16 cellular contexts compared by ENCODE assay signal in genomic region chr5:98468188-98468869, GRCh38.
DNase-seq lines count a peak whose midpoint lies in the region; ATAC-seq, FAIRE-seq and TF ChIP-seq lines count a peak whose summit lies in the region.
"Had no signal": no experiment of that assay in that cellular context is flagged by ENCODE, and none has a peak within 500 bp of the region (broad histone marks: within the 10 kb centered on the region; RNA-seq: fewer than 3 reads in every experiment).

No MANE protein-coding gene starts in this region.

- TF ChIP-seq CTCF in fibroblast of mammary gland (conservative IDR thresholded peaks at IDR 0.05; ENCODE audit: control insufficient read depth, insufficient read depth, low read depth, low read length): no peak
- TF ChIP-seq CTCF in kidney (IDR thresholded peaks at IDR 0.05; ENCODE audit: borderline replicate concordance, extremely low read depth, insufficient read depth): no peak

- H3K9ac ChIP-seq in kidney (ENCODE audit: low read length in 2 of 2): no peak overlapping the region

- WGBS in small intestine, 3 donors: 66 to 75% (median 70%) methylated on average over 4 of the region's 4 CpGs

- DNase-seq in GM04504 (ENCODE audit: low read depth) (peak; percentile 76), fibroblast of mammary gland (ENCODE audit: low read depth) (peak; percentile 95), small intestine (no peak), sciatic nerve (ENCODE audit: low spot score) (no peak), kidney (no peak)
- DNase-seq in activated naive CD4-positive, alpha-beta T cell treated with anti-CD3 and anti-CD28 coated beads, Interleukin-2, amount 50 U/mL, for 72 hours (ENCODE audit: low spot score in 2 of 2): no peak
- DNase-seq: activated CD8-positive, alpha-beta memory T cell treated with anti-CD3 and anti-CD28 coated beads, Interleukin-2, amount 50 U/mL, for 48 hours; anterior cingulate cortex; DND-41; left colon; NCI-H2081; stimulated activated CD4-positive, alpha-beta T cell treated with anti-CD3 and anti-CD28 coated beads, Interleukin-2, amount 100 ng/mL, for 48 hours; stimulated activated naive CD4-positive, alpha-beta T cell treated with Interleukin-2 at 50 U/mL for 16 hours had no signal

- intact Hi-C loops in sciatic nerve (cut with DNase I): no loop called here
- intact Hi-C loops in kidney (cut with DNase I): no loop called here

- H3K9me3 Mint-ChIP-seq in activated naive CD4-positive, alpha-beta T cell treated with anti-CD3 and anti-CD28 coated beads, Interleukin-2, amount 50 U/mL, for 72 hours: no peaks in the 10 kb centered on the region

- FAIRE-seq in small intestine (lab: Jason Lieb, UNC) (peak; percentile 53), kidney (lab: Jason Lieb, UNC) (no peak)
- FAIRE-seq: GM18507 had no signal

- no peak overlapping the region for H3K4me3 ChIP-seq in fibroblast of mammary gland (ENCODE audit: control insufficient read depth, low read depth, low read length)
- no peak overlapping the region for H3K4me3 ChIP-seq in small intestine (ENCODE audit: low read depth in 1 of 2, low read length in 2 of 2)
- H3K4me3 ChIP-seq in kidney (ENCODE audit: low read length in 2 of 2): no peak overlapping the region

- peak; percentile 93 for ATAC-seq in SK-N-SH treated with all-trans-retinoic acid at 6 μM for 48 hours
- no peak for ATAC-seq in HG02642 (IDR thresholded peaks at IDR 0.05; ENCODE audit: poor library complexity, unreplicated experiment)
- no peak for ATAC-seq in sciatic nerve
- ATAC-seq in activated naive CD4-positive, alpha-beta T cell treated with anti-CD3 and anti-CD28 coated beads, Interleukin-2, amount 50 U/mL, for 72 hours: no peak
- ATAC-seq: left colon had no signal

- no peaks in the 10 kb centered on the region for H3K27me3 ChIP-seq in small intestine (ENCODE audit: control insufficient read depth in 2 of 2, insufficient read depth in 2 of 2, low read length in 2 of 2)

- no peaks in the 10 kb centered on the region for H3K4me1 ChIP-seq in small intestine (ENCODE audit: control insufficient read depth in 2 of 2, insufficient read depth in 1 of 2, low read depth in 1 of 2, low read length in 1 of 2)
- no peaks in the 10 kb centered on the region for H3K4me1 ChIP-seq in kidney (ENCODE audit: control insufficient read depth in 1 of 2, insufficient read depth in 1 of 2, low read depth in 1 of 2, low read length in 2 of 2)

- H3K36me3 Mint-ChIP-seq in activated naive CD4-positive, alpha-beta T cell treated with anti-CD3 and anti-CD28 coated beads, Interleukin-2, amount 50 U/mL, for 72 hours: no peaks in the 10 kb centered on the region

- H3K9me3 ChIP-seq in small intestine (ENCODE audit: control insufficient read depth, low read depth) (no peaks in the 10 kb centered on the region), kidney (ENCODE audit: control insufficient read depth in 1 of 2, low read length in 2 of 2) (no peaks in the 10 kb centered on the region)

- H3K36me3 ChIP-seq in small intestine (ENCODE audit: control insufficient read depth in 2 of 2, insufficient read depth in 2 of 2, low read length in 2 of 2) (no peaks in the 10 kb centered on the region), kidney (ENCODE audit: control insufficient read depth in 1 of 2, insufficient read depth in 2 of 2, low read length in 2 of 2) (no peaks in the 10 kb centered on the region)

- no peak overlapping the region for H3K27ac ChIP-seq in small intestine (ENCODE audit: low read depth in 1 of 2, low read length in 1 of 2)
- no peak overlapping the region for H3K27ac ChIP-seq in kidney (ENCODE audit: low read depth in 2 of 2, low read length in 2 of 2)

- no peak overlapping the region for H3K27ac Mint-ChIP-seq in activated naive CD4-positive, alpha-beta T cell treated with anti-CD3 and anti-CD28 coated beads, Interleukin-2, amount 50 U/mL, for 72 hours

TF ChIP-seq in SK-N-SH treated with all-trans-retinoic acid at 6 μM for 48 hours, 23 proteins besides CTCF, POLR2A, EP300 and RAD21:
- TF ChIP-seq TOX (CRISPR knock-in tag; IDR thresholded peaks at IDR 0.05; ENCODE audit: borderline replicate concordance) (peak; percentile 36; the same call in 1 of the 2 replicates), ZNF70 (CRISPR knock-in tag; IDR thresholded peaks at IDR 0.05) (no peak)

Comparison
In these comparisons a context has a peak if more than half of its experiments do, and no peak if none do; other contexts are left out.
1. DNase-seq: peak in GM04504 (single experiment) and fibroblast of mammary gland (single experiment); none in small intestine (single experiment), sciatic nerve (single experiment), kidney (single experiment) and activated naive CD4-positive, alpha-beta T cell treated with anti-CD3 and anti-CD28 coated beads, Interleukin-2, amount 50 U/mL, for 72 hours (0 of 2).